In genomic region chr4:16598241-16599224, GRCh38 we compare ENCODE assay signal across 1 cellular context.
TF ChIP-seq lines count a peak whose summit lies in the region.

No MANE protein-coding gene starts in this region.

TF ChIP-seq in SK-N-SH treated with all-trans-retinoic acid at 6 μM for 48 hours, 23 proteins besides CTCF, POLR2A, EP300 and RAD21 (continued from another document):
- TF ChIP-seq CREB5 (CRISPR knock-in tag; IDR thresholded peaks at IDR 0.05; ENCODE audit: low read depth) (no peak), ZNF8 (CRISPR knock-in tag; IDR thresholded peaks at IDR 0.05) (no peak), ARNTL (CRISPR knock-in tag; IDR thresholded peaks at IDR 0.05; ENCODE audit: borderline replicate concordance, low read depth) (no peak), TCF4 (CRISPR knock-in tag; IDR thresholded peaks at IDR 0.05; ENCODE audit: borderline replicate concordance) (no peak), ESRRG (CRISPR knock-in tag; IDR thresholded peaks at IDR 0.05) (no peak)
